ENCODE assay signal across 8 cellular contexts in the genomic region with DNA sequence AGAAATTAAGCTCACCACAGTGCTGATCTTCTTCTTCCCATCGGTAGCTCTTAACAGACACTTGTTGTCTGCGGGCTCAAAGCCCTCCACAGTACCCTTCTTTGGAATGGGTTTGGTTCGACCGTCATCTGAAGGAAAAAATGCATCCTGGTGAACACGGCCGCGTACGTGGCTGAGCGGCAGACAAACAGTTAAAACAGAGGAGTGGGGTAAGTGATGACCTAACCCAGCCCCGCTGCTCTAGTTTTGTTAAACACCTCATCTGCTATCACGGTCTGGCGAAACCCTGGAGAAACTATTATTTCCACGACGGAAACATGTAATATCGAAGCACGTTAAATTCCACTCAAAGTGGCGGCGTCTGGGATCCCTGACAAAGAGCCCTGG. TPM values are rescaled to one million over a fixed set of nuclear protein-coding genes. Genes with fewer than 3 reads are reported as not detected.
A peak's percentile ranks its signal among the peaks of the same experiment; 100 is the strongest.
DNase-seq lines count a peak whose midpoint lies in the region; ATAC-seq and TF ChIP-seq lines count a peak whose summit lies in the region.

No MANE protein-coding gene starts in this region.

- no peak for TF ChIP-seq CTCF in GM12864 (IDR thresholded peaks at IDR 0.05; ENCODE audit: low read depth, low read length, missing control alignments)
- no peak for TF ChIP-seq CTCF in RWPE1 (conservative IDR thresholded peaks at IDR 0.05; ENCODE audit: low read depth)

- H3K27ac ChIP-seq in RWPE1 (peak overlapping the region; percentile 91), neuronal stem cell (replicated peaks; ENCODE audit: low read length) (no peak overlapping the region)

- DNase-seq in GM12864 (ENCODE audit: low read depth) (no peak), RWPE1 (ENCODE audit: low spot score) (no peak), erythroblast (lab: John Stamatoyannopoulos, UW) (peak; percentile 51 to 69), neuronal stem cell (ENCODE audit: low spot score) (no peak), NCI-H1417 treated with DMSO at 0.1 percent for 48 hours (lab: John Stamatoyannopoulos, UW) (no peak), SHP77 (lab: John Stamatoyannopoulos, UW) (no peak), sciatic nerve (ENCODE audit: low spot score) (no peak), NCI-H2171 (lab: John Stamatoyannopoulos, UW) (no peak)

- no peaks in the 10 kb centered on the region for H3K79me1 ChIP-seq in neuronal stem cell (ENCODE audit: low read depth, low read length)

- H2AK5ac ChIP-seq in neuronal stem cell (ENCODE audit: low read depth, low read length): peak overlapping the region; percentile 22

- ATAC-seq in sciatic nerve: no peak

- H2BK5ac ChIP-seq in neuronal stem cell (ENCODE audit: low read length): peak overlapping the region; percentile 69

- no peaks in the 10 kb centered on the region for H3K27me3 ChIP-seq in neuronal stem cell (ENCODE audit: control insufficient read depth in 3 of 3, insufficient read depth in 3 of 3, low read depth in 1 of 3, low read length in 3 of 3)

- H3K4me2 ChIP-seq in neuronal stem cell (ENCODE audit: insufficient read depth, low read length, poor library complexity, severe bottlenecking): peak overlapping the region; percentile 64

- peak overlapping the region; percentile 95 for H3K14ac ChIP-seq in neuronal stem cell (ENCODE audit: low read length)

- H3K36me3 ChIP-seq in neuronal stem cell (replicated peaks in 1 of 2; ENCODE audit: control insufficient read depth in 2 of 2, insufficient read depth in 2 of 2, low read length in 2 of 2): peaks cover 9 to 49% of the 10 kb centered on the region in 2 donors

- H3K18ac ChIP-seq in neuronal stem cell (ENCODE audit: low read length): no peak overlapping the region

- no peak overlapping the region for H4K8ac ChIP-seq in neuronal stem cell (ENCODE audit: low read depth, low read length)

- H2BK120ac ChIP-seq in neuronal stem cell (ENCODE audit: low read depth, low read length): no peak overlapping the region

- CTCF ChIA-PET in RWPE1 (lab: Yijun Ruan, JAX): interaction anchor here (0.5 to 3.6 kb wide), 2 partner anchors 66 to 104 kb away, joined by 3 to 20 read pairs; no protein-coding TSS in a partner anchor

- intact Hi-C loops in sciatic nerve (cut with DNase I): no loop called here

- H2BK12ac ChIP-seq in neuronal stem cell (ENCODE audit: low read length): no peak overlapping the region

- peak overlapping the region; percentile 85 for H3K4me3 ChIP-seq in GM12864 (ENCODE audit: low read depth, low read length)
- peak overlapping the region; percentile 81 to 99 for H3K4me3 ChIP-seq in neuronal stem cell (ENCODE audit: low read length in 2 of 2)

- H3K4ac ChIP-seq in neuronal stem cell (ENCODE audit: low read length): no peak overlapping the region

- H3K9ac ChIP-seq in neuronal stem cell (ENCODE audit: low read depth, low read length, poor library complexity): peak overlapping the region; percentile 99

- no peaks in the 10 kb centered on the region for H3K9me3 ChIP-seq in neuronal stem cell (replicated peaks in 1 of 2; ENCODE audit: control insufficient read depth in 2 of 2, insufficient read depth in 1 of 2, low read depth in 1 of 2, low read length in 2 of 2)

- peak overlapping the region; percentile 13 for H3K23ac ChIP-seq in neuronal stem cell (ENCODE audit: low read depth, low read length, poor library complexity)

- no peak overlapping the region for H4K91ac ChIP-seq in neuronal stem cell (ENCODE audit: low read depth, low read length, poor library complexity)

- peak overlapping the region; percentile 89 for H2AFZ ChIP-seq in neuronal stem cell (ENCODE audit: low read length)

- H2BK15ac ChIP-seq in neuronal stem cell (ENCODE audit: low read length): no peak overlapping the region

- peaks cover 2 to 8% of the 10 kb centered on the region in 2 donors for H3K4me1 ChIP-seq in neuronal stem cell (ENCODE audit: control insufficient read depth in 2 of 2, insufficient read depth in 1 of 2, low read depth in 1 of 2, low read length in 2 of 2)

- POLR2A ChIA-PET in RWPE1 (lab: Yijun Ruan, JAX; ENCODE audit: low non-redundant PET): no interaction called here

- WGBS in neuronal stem cell (ENCODE audit: extremely low coverage in 2 of 2, insufficient read length in 2 of 2, insufficient replicate concordance in 1 of 2), 2 donors: no CpG with 5 or more reads among the region's 18 CpGs

- no peak for TF ChIP-seq POLR2A in erythroblast (IDR thresholded peaks at IDR 0.05; ENCODE audit: low read length)

RNA-seq across cellular contexts. Expression of a gene that starts 0.7 kb away (rescaled TPM):
- polyA plus RNA-seq in neuronal stem cell (2013, experiment 1 of 2): 655 TPM
- polyA plus RNA-seq in neuronal stem cell (2013, experiment 2 of 2): 647 TPM
- 150 TPM for total RNA-seq in sciatic nerve

Comparison
In these comparisons a context has a peak if more than half of its experiments do, and no peak if none do; other contexts are left out.
1. DNase-seq: peak in erythroblast (2 of 2); none in GM12864 (single experiment), RWPE1 (single experiment), neuronal stem cell (single experiment), NCI-H1417 treated with DMSO at 0.1 percent for 48 hours (single experiment), SHP77 (0 of 2), sciatic nerve (single experiment) and NCI-H2171 (single experiment).